In genomic region chr3:15284121-15284889, GRCh38 we compare ENCODE assay signal across 9 cellular contexts. TPM values are rescaled to one million over a fixed set of nuclear protein-coding genes. Genes with fewer than 3 reads are reported as not detected.
DNase-seq lines count a peak whose midpoint lies in the region; ATAC-seq and TF ChIP-seq lines count a peak whose summit lies in the region.
"Had no signal": no experiment of that assay in that cellular context is flagged by ENCODE, and none has a peak within 500 bp of the region (broad histone marks: within the 10 kb centered on the region; RNA-seq: fewer than 3 reads in every experiment).

No MANE protein-coding gene starts in this region.

- H3K4me3 Mint-ChIP-seq in mesothelial cell of epicardium, result no peak overlapping the region

- H3K27me3 Mint-ChIP-seq in mesothelial cell of epicardium (ENCODE audit: low read depth), result no peaks in the 10 kb centered on the region

- TF ChIP-seq CTCF in mesothelial cell of epicardium (IDR thresholded peaks at IDR 0.05; ENCODE audit: unreplicated experiment), result no peak

- H3K4me1 Mint-ChIP-seq in mesothelial cell of epicardium, result peaks cover 20% of the 10 kb centered on the region

- H3K27ac Mint-ChIP-seq in mesothelial cell of epicardium, result peak overlapping the region; percentile 7

- H3K36me3 Mint-ChIP-seq in mesothelial cell of epicardium, result peaks cover 8% of the 10 kb centered on the region

- no peak for ATAC-seq in HG03469 (IDR thresholded peaks at IDR 0.05; ENCODE audit: unreplicated experiment)

- peaks cover 3% of the 10 kb centered on the region for H3K9me3 Mint-ChIP-seq in mesothelial cell of epicardium

- DNase-seq in DMS79 (lab: John Stamatoyannopoulos, UW), result peak; percentile 90
- DNase-seq in NCI-H1436 (lab: John Stamatoyannopoulos, UW), result peak; percentile 76
- DNase-seq in SW480 (ENCODE audit: low spot score), result peak; percentile 10
- DNase-seq in mesothelial cell of epicardium (ENCODE audit: low spot score in 2 of 2, unreplicated experiment in 2 of 2), result no peak
- DNase-seq in dedifferentiated amniotic fluid mesenchymal stem cell (ENCODE audit: extremely low spot score), result no peak
- no peak for DNase-seq in stimulated activated CD4-positive, alpha-beta T cell treated with anti-CD3 and anti-CD28 coated beads, Interleukin-4, amount 100 ng/mL, for 24 hours
- no peak for DNase-seq in activated CD4-positive, CD25-positive, alpha-beta regulatory T cell (lab: John Stamatoyannopoulos, UW)
- DNase-seq: pancreas had no signal

RNA-seq across cellular contexts. Expression of gene SH3BP5, which starts 48.1 kb away (rescaled TPM):
- 78.7 to 88.6 TPM (median 80.5 TPM) in 3 replicates for total RNA-seq in mesothelial cell of epicardium

Comparison
In these comparisons a context has a peak if more than half of its experiments do, and no peak if none do; other contexts are left out.
1. DNase-seq: peak in DMS79 (single experiment), NCI-H1436 (single experiment) and SW480 (single experiment); none in mesothelial cell of epicardium (0 of 2), dedifferentiated amniotic fluid mesenchymal stem cell (single experiment), stimulated activated CD4-positive, alpha-beta T cell treated with anti-CD3 and anti-CD28 coated beads, Interleukin-4, amount 100 ng/mL, for 24 hours (single experiment) and activated CD4-positive, CD25-positive, alpha-beta regulatory T cell (0 of 4).